In genomic region chr2:68769586-68770270, GRCh38 we compare ENCODE assay signal across 11 cellular contexts. TPM values are rescaled to one million over a fixed set of nuclear protein-coding genes. Genes with fewer than 3 reads are reported as not detected.
DNase-seq lines count a peak whose midpoint lies in the region; ATAC-seq and TF ChIP-seq lines count a peak whose summit lies in the region.
"Had no signal": no experiment of that assay in that cellular context is flagged by ENCODE, and none has a peak within 500 bp of the region (broad histone marks: within the 10 kb centered on the region; RNA-seq: fewer than 3 reads in every experiment).

No MANE protein-coding gene starts in this region.

- peaks cover 97% of the 10 kb centered on the region for H3K4me1 Mint-ChIP-seq in activated CD8-positive, alpha-beta memory T cell treated with anti-CD3 and anti-CD28 coated beads, Interleukin-2, amount 10 ng/mL, durations not matched to agents 7 days and 5 days
- H3K4me1 Mint-ChIP-seq in activated B cell treated with CpG ODN at 0.5 μM for 24 hours (peaks cover 99% of the 10 kb centered on the region), immature natural killer cell (peaks cover 100% of the 10 kb centered on the region in 2 donors)
- peaks cover 97% of the 10 kb centered on the region for H3K4me1 Mint-ChIP-seq in stimulated activated naive CD8-positive, alpha-beta T cell treated with anti-CD3 and anti-CD28 coated beads, Interleukin-15, amount 100 ng/mL, for 72 hours

- no peak for TF ChIP-seq CTCF in activated B cell treated with CpG ODN at 0.5 μM for 24 hours (IDR thresholded peaks at IDR 0.05)

- peak overlapping the region; percentile 58 for H3K4me3 Mint-ChIP-seq in activated CD8-positive, alpha-beta memory T cell treated with anti-CD3 and anti-CD28 coated beads, Interleukin-2, amount 10 ng/mL, durations not matched to agents 7 days and 5 days
- H3K4me3 Mint-ChIP-seq in activated B cell treated with CpG ODN at 0.5 μM for 24 hours (peak overlapping the region; percentile 56), immature natural killer cell (peak overlapping the region; percentile 63 to 81 (median 80))
- H3K4me3 Mint-ChIP-seq in stimulated activated naive CD8-positive, alpha-beta T cell treated with anti-CD3 and anti-CD28 coated beads, Interleukin-15, amount 100 ng/mL, for 72 hours: peak overlapping the region; percentile 9 to 75

- no peak overlapping the region for H3K4me3 ChIP-seq in MG63

- CTCF ChIA-PET in activated CD8-positive, alpha-beta memory T cell treated with anti-CD3 and anti-CD28 coated beads, Interleukin-2, amount 10 ng/mL, durations not matched to agents 7 days and 5 days (lab: Charles Lee): interaction anchor here (1.0 to 8.2 kb wide), 6 partner anchors 10 to 140 kb away, joined by 3 to 84 read pairs (median 4); no protein-coding TSS in a partner anchor
- CTCF ChIA-PET in activated B cell treated with CpG ODN at 0.5 μM for 24 hours (lab: Charles Lee): interaction anchor here (1.0 to 2.1 kb wide), 4 partner anchors 14 to 61 kb away, joined by 3 to 23 read pairs (median 4); no protein-coding TSS in a partner anchor

- no peaks in the 10 kb centered on the region for H3K9me3 Mint-ChIP-seq in activated CD8-positive, alpha-beta memory T cell treated with anti-CD3 and anti-CD28 coated beads, Interleukin-2, amount 10 ng/mL, durations not matched to agents 7 days and 5 days (ENCODE audit: low read depth)
- H3K9me3 Mint-ChIP-seq in activated B cell treated with CpG ODN at 0.5 μM for 24 hours (no peaks in the 10 kb centered on the region), immature natural killer cell (no peaks in the 10 kb centered on the region)
- H3K9me3 Mint-ChIP-seq in stimulated activated naive CD8-positive, alpha-beta T cell treated with anti-CD3 and anti-CD28 coated beads, Interleukin-15, amount 100 ng/mL, for 72 hours: no peaks in the 10 kb centered on the region

- H3K9me3 ChIP-seq in MG63: no peaks in the 10 kb centered on the region

- intact Hi-C loops in activated B cell treated with CpG ODN at 0.5 μM for 24 hours (cut with micrococcal nuclease): loop anchor here (1.0 kb wide), 1 partner anchor 7 kb away; no protein-coding TSS in a partner anchor

- peaks cover 44% of the 10 kb centered on the region for H3K36me3 Mint-ChIP-seq in activated CD8-positive, alpha-beta memory T cell treated with anti-CD3 and anti-CD28 coated beads, Interleukin-2, amount 10 ng/mL, durations not matched to agents 7 days and 5 days
- peaks cover 2% of the 10 kb centered on the region for H3K36me3 Mint-ChIP-seq in activated B cell treated with CpG ODN at 0.5 μM for 24 hours (ENCODE audit: low read depth)
- peaks cover 0 to under 1% (median 0%) of the 10 kb centered on the region in 3 donors for H3K36me3 Mint-ChIP-seq in immature natural killer cell

- POLR2A ChIA-PET in activated B cell treated with CpG ODN at 0.5 μM for 24 hours (lab: Charles Lee): interaction anchor here (0.7 to 22.0 kb wide), 23 partner anchors 7 to 138 kb away, joined by 3 to 1418 read pairs (median 5); partner anchors contain the start of gene ARHGAP25

- ATAC-seq in activated CD8-positive, alpha-beta memory T cell treated with anti-CD3 and anti-CD28 coated beads, Interleukin-2, amount 10 ng/mL, durations not matched to agents 7 days and 5 days: no peak
- ATAC-seq in activated B cell treated with CpG ODN at 0.5 μM for 24 hours (ENCODE audit: low read depth) (no peak), GM18861 (IDR thresholded peaks at IDR 0.05; ENCODE audit: unreplicated experiment) (no peak)
- peak; percentile 4 for ATAC-seq in stimulated activated naive CD8-positive, alpha-beta T cell treated with anti-CD3 and anti-CD28 coated beads, Interleukin-15, amount 100 ng/mL, for 72 hours

- no peak for DNase-seq in activated CD8-positive, alpha-beta memory T cell treated with anti-CD3 and anti-CD28 coated beads, Interleukin-2, amount 10 ng/mL, durations not matched to agents 7 days and 5 days
- DNase-seq in activated CD8-positive, alpha-beta memory T cell treated with anti-CD3 and anti-CD28 coated beads for 24 hours: no peak
- DNase-seq in activated B cell treated with CpG ODN at 0.5 μM for 24 hours (no peak), immature natural killer cell (no peak), MG63 (no peak), SW 1271 (lab: John Stamatoyannopoulos, UW) (no peak)
- peak in 1 of 2 donors; percentile 29 for DNase-seq in stimulated activated naive CD8-positive, alpha-beta T cell treated with anti-CD3 and anti-CD28 coated beads, Interleukin-15, amount 100 ng/mL, for 72 hours
- DNase-seq: activated CD8-positive, alpha-beta memory T cell treated with anti-CD3 and anti-CD28 coated beads, Interleukin-2, amount 50 U/mL, for 48 hours; NCI-H2171 treated with DMSO at 0.1 percent for 48 hours; stimulated activated CD4-positive, alpha-beta T cell treated with anti-CD3 and anti-CD28 coated beads, Interleukin-4, amount 100 ng/mL, for 4 hours had no signal

- no peaks in the 10 kb centered on the region for H3K36me3 ChIP-seq in MG63

- H3K27me3 ChIP-seq in MG63: no peaks in the 10 kb centered on the region

- H3K27me3 Mint-ChIP-seq in activated CD8-positive, alpha-beta memory T cell treated with anti-CD3 and anti-CD28 coated beads, Interleukin-2, amount 10 ng/mL, durations not matched to agents 7 days and 5 days: no peaks in the 10 kb centered on the region
- no peaks in the 10 kb centered on the region for H3K27me3 Mint-ChIP-seq in activated B cell treated with CpG ODN at 0.5 μM for 24 hours
- H3K27me3 Mint-ChIP-seq in immature natural killer cell (ENCODE audit: low read depth in 3 of 3): peaks cover 18 to 27% (median 19%) of the 10 kb centered on the region in 3 donors
- H3K27me3 Mint-ChIP-seq in stimulated activated naive CD8-positive, alpha-beta T cell treated with anti-CD3 and anti-CD28 coated beads, Interleukin-15, amount 100 ng/mL, for 72 hours: no peaks in the 10 kb centered on the region

- peak overlapping the region; percentile 100 for H3K27ac Mint-ChIP-seq in activated CD8-positive, alpha-beta memory T cell treated with anti-CD3 and anti-CD28 coated beads, Interleukin-2, amount 10 ng/mL, durations not matched to agents 7 days and 5 days
- H3K27ac Mint-ChIP-seq in activated B cell treated with CpG ODN at 0.5 μM for 24 hours: peak overlapping the region; percentile 96
- peak overlapping the region; percentile 95 to 100 (median 98) for H3K27ac Mint-ChIP-seq in immature natural killer cell
- peak overlapping the region; percentile 1 to 94 for H3K27ac Mint-ChIP-seq in stimulated activated naive CD8-positive, alpha-beta T cell treated with anti-CD3 and anti-CD28 coated beads, Interleukin-15, amount 100 ng/mL, for 72 hours

RNA-seq across cellular contexts. Expression of gene ARHGAP25, which starts 35.1 kb away (rescaled TPM):
- total RNA-seq in activated CD8-positive, alpha-beta memory T cell treated with anti-CD3 and anti-CD28 coated beads, Interleukin-2, amount 10 ng/mL, durations not matched to agents 7 days and 5 days: 100 to 1,000 TPM in 1 of 2 experiments, 10 to 100 TPM in 1; 90.2 to 126 TPM
- total RNA-seq in activated B cell treated with CpG ODN at 0.5 μM for 24 hours: 324 and 336 TPM in 2 replicates
- polyA plus RNA-seq in immature natural killer cell: 100 to 1,000 TPM; 107 to 282 (median 117) TPM
- not detected in 2 replicates for total RNA-seq in MG63 (2014; rRNA removed; shearing (Covaris generic); ENCODE audit: low replicate concordance)

Comparison
In these comparisons a context has a peak if more than half of its experiments do, and no peak if none do; other contexts are left out.
1. H3K27ac Mint-ChIP-seq: peak in every context shown above with its lines; median percentile 100 in activated CD8-positive, alpha-beta memory T cell treated with anti-CD3 and anti-CD28 coated beads, Interleukin-2, amount 10 ng/mL, durations not matched to agents 7 days and 5 days; 98 in immature natural killer cell; 96 in activated B cell treated with CpG ODN at 0.5 μM for 24 hours; 48 in stimulated activated naive CD8-positive, alpha-beta T cell treated with anti-CD3 and anti-CD28 coated beads, Interleukin-15, amount 100 ng/mL, for 72 hours.
2. RNA of gene ARHGAP25, which starts 35.1 kb away (total RNA-seq): 324 to 336 TPM in activated B cell treated with CpG ODN at 0.5 μM for 24 hours and 90.2 to 126 TPM in activated CD8-positive, alpha-beta memory T cell treated with anti-CD3 and anti-CD28 coated beads, Interleukin-2, amount 10 ng/mL, durations not matched to agents 7 days and 5 days; not detected in MG63; every median in the first group is over 10 times any median in the second.
3. Peak in every context shown above with its lines, with median percentiles within 50 percentile points of each other: H3K4me3 Mint-ChIP-seq.